ENCODE assay signal across 22 cellular contexts in the genomic region with DNA sequence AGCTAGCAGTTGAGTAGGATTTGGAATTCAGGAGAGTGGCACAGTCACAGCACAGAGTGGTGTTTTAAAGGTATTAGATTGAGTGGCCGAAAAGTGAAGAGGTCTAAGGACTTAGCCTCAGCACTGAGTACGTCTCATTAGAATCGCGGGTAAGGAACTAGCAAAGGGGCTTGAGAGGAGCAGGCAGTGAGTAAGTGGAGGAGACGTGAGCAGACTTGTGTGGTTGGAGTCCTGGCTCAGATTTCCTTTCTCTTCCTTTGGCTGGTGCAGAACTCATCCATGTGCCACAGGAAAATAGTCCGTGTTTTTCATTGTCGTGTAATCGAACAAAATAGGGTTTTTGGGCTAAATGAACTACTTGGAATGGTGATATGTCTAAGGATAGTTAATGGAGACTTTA. TPM values are rescaled to one million over a fixed set of nuclear protein-coding genes. Genes with fewer than 3 reads are reported as not detected.
DNase-seq lines count a peak whose midpoint lies in the region; ATAC-seq, FAIRE-seq and TF ChIP-seq lines count a peak whose summit lies in the region.
"Had no signal": no experiment of that assay in that cellular context is flagged by ENCODE, and none has a peak within 500 bp of the region (broad histone marks: within the 10 kb centered on the region; RNA-seq: fewer than 3 reads in every experiment).

No MANE protein-coding gene starts in this region.

- in situ Hi-C loops in GM12878 (cut with MboI) (no loop called here), mammary epithelial cell (cut with MboI; ENCODE audit: low sequenced_read_pairs in 2 of 2) (no loop called here)

- CTCF ChIA-PET in CD8-positive, alpha-beta memory T cell (lab: Charles Lee), result interaction anchor here (1.1 to 5.4 kb wide), 2 partner anchors 9 to 10 kb away, joined by 3 to 39 read pairs; no protein-coding TSS in a partner anchor
- CTCF ChIA-PET in GM12878 (lab: Yijun Ruan, JAX), result interaction anchor here (0.7 to 5.1 kb wide), 2 partner anchors 10 to 173 kb away, joined by 5 to 47 read pairs; no protein-coding TSS in a partner anchor
- CTCF ChIA-PET in mammary epithelial cell (lab: Charles Lee; ENCODE audit: low non-redundant PET), result no interaction called here
- CTCF ChIA-PET in RWPE1 (lab: Yijun Ruan, JAX), result interaction anchor here (0.6 kb wide), 1 partner anchor 434 kb away, joined by 3 read pairs; no protein-coding TSS in a partner anchor

- TF ChIP-seq POLR2A in GM12878 (IDR thresholded peaks at IDR 0.05; ENCODE audit: low read depth, low read length), result no peak

- TF ChIP-seq CTCF in GM12878 (IDR thresholded peaks at IDR 0.05 in 2 of 3, conservative IDR thresholded peaks at IDR 0.05 in 1 of 3; ENCODE audit: control insufficient read depth in 2 of 3, extremely low read depth in 1 of 3, insufficient read depth in 1 of 3, low read depth in 3 of 3, low read length in 3 of 3) (no peak), neural crest cell (conservative IDR thresholded peaks at IDR 0.05) (no peak), mammary epithelial cell (conservative IDR thresholded peaks at IDR 0.05 in 1 of 2, IDR thresholded peaks at IDR 0.05 in 1 of 2; ENCODE audit: extremely low read depth in 1 of 2, insufficient read depth in 1 of 2, low read depth in 1 of 2, low read length in 2 of 2) (no peak), RWPE1 (conservative IDR thresholded peaks at IDR 0.05; ENCODE audit: low read depth) (no peak)

- dilution Hi-C loops in mammary epithelial cell (cut with HindIII; ENCODE audit: low sequenced_read_pairs), result loop anchor here (5.0 kb wide), 3 partner anchors 95 to 305 kb away; no protein-coding TSS in a partner anchor

- no peaks in the 10 kb centered on the region for H3K27me3 ChIP-seq in CD8-positive, alpha-beta memory T cell (ENCODE audit: insufficient read depth, low read length, poor library complexity, severe bottlenecking)
- H3K27me3 ChIP-seq in GM12878 (replicated peaks in 1 of 2; ENCODE audit: control insufficient read depth in 2 of 2, insufficient read depth in 2 of 2, low read length in 1 of 2), result no peaks in the 10 kb centered on the region
- no peaks in the 10 kb centered on the region for H3K27me3 ChIP-seq in mammary epithelial cell (ENCODE audit: insufficient read depth, low read length)
- H3K27me3 ChIP-seq: BLaER1 had no signal

- BruUV-seq in GM12878 (replicated peaks; lab: Mats Ljungman, UMichigan) (no TSS peak), mammary epithelial cell (replicated peaks; lab: Mats Ljungman, UMichigan) (no TSS peak)

- no peak for ATAC-seq in GM12878

- H3K27me3 Mint-ChIP-seq in activated CD4-positive, alpha-beta T cell treated with anti-CD3 and anti-CD28 coated beads, Interleukin-2, amount 10 ng/mL, durations not matched to agents 24 days and 14 days, result no peaks in the 10 kb centered on the region
- no peaks in the 10 kb centered on the region for H3K27me3 Mint-ChIP-seq in CD8-positive, alpha-beta memory T cell
- H3K27me3 Mint-ChIP-seq in neural crest cell (ENCODE audit: low read depth), result no peaks in the 10 kb centered on the region

- 98% methylated on average over 8 of the region's 8 CpGs for WGBS in GM12878 (ENCODE audit: insufficient coverage, insufficient replicate concordance, low lambda C conversion rate, missing lambda C conversion rate)
- 82% methylated on average over 8 of the region's 8 CpGs for WGBS in mammary epithelial cell (ENCODE audit: low coverage, missing lambda C conversion rate)

- POLR2A ChIA-PET in CD8-positive, alpha-beta memory T cell (lab: Charles Lee), result no interaction called here
- POLR2A ChIA-PET in GM12878 (lab: Charles Lee) (no interaction called here), RWPE1 (lab: Yijun Ruan, JAX; ENCODE audit: low non-redundant PET) (no interaction called here)

- H2AFZ ChIP-seq in GM12878 (ENCODE audit: control insufficient read depth, low read depth, low read length), result no peak overlapping the region
- H2AFZ ChIP-seq in mammary epithelial cell (ENCODE audit: low read depth, low read length), result no peak overlapping the region
- H2AFZ ChIP-seq: GM23248 had no signal

- H3K4me2 ChIP-seq in GM12878 (ENCODE audit: control insufficient read depth, insufficient read depth) (peak overlapping the region; percentile 39; the same call in 1 of the 2 replicates), mammary epithelial cell (ENCODE audit: insufficient read depth, low read depth, low read length) (no peak overlapping the region)

- no peaks in the 10 kb centered on the region for H3K9me3 Mint-ChIP-seq in activated CD4-positive, alpha-beta T cell treated with anti-CD3 and anti-CD28 coated beads, Interleukin-2, amount 10 ng/mL, durations not matched to agents 24 days and 14 days
- no peaks in the 10 kb centered on the region for H3K9me3 Mint-ChIP-seq in CD8-positive, alpha-beta memory T cell
- no peaks in the 10 kb centered on the region for H3K9me3 Mint-ChIP-seq in neural crest cell

- SMC1A ChIA-PET in GM12878 (lab: Charles Lee; ENCODE audit: uncharacterized antibody, unreplicated experiment), result interaction anchor here (1.4 kb wide), 1 partner anchor 12 kb away, joined by 3 read pairs; no protein-coding TSS in a partner anchor

- intact Hi-C loops in activated CD4-positive, alpha-beta T cell treated with anti-CD3 and anti-CD28 coated beads, Interleukin-2, amount 10 ng/mL, durations not matched to agents 24 days and 14 days (cut with micrococcal nuclease), result loop anchor here (10.0 kb wide), 1 partner anchor 428 kb away; the partner anchor contains the start of gene NUP214
- intact Hi-C loops in GM12878 (cut with micrococcal nuclease; ENCODE audit: unreplicated experiment) (no loop called here), posterior cingulate gyrus (cut with DNase I) (no loop called here), mammary epithelial cell (cut with micrococcal nuclease) (no loop called here)

- H3K27ac Mint-ChIP-seq in activated CD4-positive, alpha-beta T cell treated with anti-CD3 and anti-CD28 coated beads, Interleukin-2, amount 10 ng/mL, durations not matched to agents 24 days and 14 days, result no peak overlapping the region
- H3K27ac Mint-ChIP-seq in CD8-positive, alpha-beta memory T cell, result peak overlapping the region in 5 of 8 donors; percentile 6 to 62 (median 11)
- no peak overlapping the region for H3K27ac Mint-ChIP-seq in neural crest cell (ENCODE audit: unreplicated experiment)

- H3K4me1 Mint-ChIP-seq in activated CD4-positive, alpha-beta T cell treated with anti-CD3 and anti-CD28 coated beads, Interleukin-2, amount 10 ng/mL, durations not matched to agents 24 days and 14 days, result peaks cover 34% of the 10 kb centered on the region
- peaks cover 35 to 54% (median 47%) of the 10 kb centered on the region in 3 donors for H3K4me1 Mint-ChIP-seq in CD8-positive, alpha-beta memory T cell
- H3K4me1 Mint-ChIP-seq in neural crest cell, result peaks cover 57% of the 10 kb centered on the region

- TF ChIP-seq RAD21 in GM12878 (IDR thresholded peaks at IDR 0.05; ENCODE audit: insufficient read depth, low read depth, low read length), result no peak

- no peak for DNase-seq in activated CD4-positive, alpha-beta T cell treated with anti-CD3 and anti-CD28 coated beads, Interleukin-2, amount 10 ng/mL, durations not matched to agents 24 days and 14 days
- DNase-seq in activated CD4-positive, alpha-beta T cell treated with anti-CD3 and anti-CD28 coated beads, Interleukin-2, amount 50 U/mL, for 1 hour, result no peak
- no peak for DNase-seq in CD8-positive, alpha-beta memory T cell
- no peak for DNase-seq in GM12878 (ENCODE audit: low read depth, low spot score)
- DNase-seq in neural crest cell (ENCODE audit: low read depth, low spot score), result no peak
- DNase-seq in posterior cingulate gyrus, result no peak
- no peak for DNase-seq in mammary epithelial cell
- DNase-seq in RWPE1 (ENCODE audit: low spot score), result no peak
- DNase-seq: GDM1; GM23248; NCI-H1105 treated with DMSO at 0.1 percent for 48 hours; NCI-H1694 treated with DMSO at 0.1 percent for 48 hours; NCI-H2107; NCI-H345; NCI-H69; NK-92 treated with Interleukin-12 subunit alpha and Interleukin-12 subunit beta, amount 100 ng/mL, for 24 hours had no signal

- peaks cover 41% of the 10 kb centered on the region for H3K36me3 ChIP-seq in CD8-positive, alpha-beta memory T cell (ENCODE audit: insufficient read depth, low read length)
- peaks cover 8 to 36% of the 10 kb centered on the region in 2 experiments for H3K36me3 ChIP-seq in GM12878 (ENCODE audit: control insufficient read depth in 2 of 2, insufficient read depth in 2 of 2, low read length in 1 of 2)
- peaks cover 33% of the 10 kb centered on the region for H3K36me3 ChIP-seq in mammary epithelial cell (ENCODE audit: insufficient read depth, low read length)

- peaks cover 40% of the 10 kb centered on the region for H3K79me2 ChIP-seq in GM12878 (ENCODE audit: control insufficient read depth, insufficient read depth, low read length)
- H3K79me2 ChIP-seq in mammary epithelial cell (ENCODE audit: insufficient read depth, low read length), result peaks cover 69% of the 10 kb centered on the region

- H3K4me1 ChIP-seq in CD8-positive, alpha-beta memory T cell (ENCODE audit: insufficient read depth, low read length), result peaks cover 21% of the 10 kb centered on the region
- peaks cover 19% of the 10 kb centered on the region for H3K4me1 ChIP-seq in GM12878 (ENCODE audit: control insufficient read depth, insufficient read depth, low read length)
- H3K4me1 ChIP-seq in mammary epithelial cell (ENCODE audit: insufficient read depth, low read length), result peaks cover 16% of the 10 kb centered on the region

- no peak overlapping the region for H3K4me3 ChIP-seq in CD8-positive, alpha-beta memory T cell (ENCODE audit: low read length)
- H3K4me3 ChIP-seq in GM12878 (no peak overlapping the region), mammary epithelial cell (replicated peaks in 1 of 3; ENCODE audit: insufficient read depth in 1 of 3, low read depth in 2 of 3, low read length in 3 of 3) (no peak overlapping the region)
- H3K4me3 ChIP-seq: BLaER1, GM23248 had no signal

- H3K9ac ChIP-seq in GM12878 (ENCODE audit: control insufficient read depth, insufficient read depth, low read length) (no peak overlapping the region), mammary epithelial cell (ENCODE audit: insufficient read depth, low read length) (no peak overlapping the region)
- H3K9ac ChIP-seq: BLaER1, GM23248 had no signal

- RAD21 ChIA-PET in GM12878 (lab: Charles Lee; ENCODE audit: unreplicated experiment), result no interaction called here

- TF ChIP-seq EP300 in GM12878 (IDR thresholded peaks at IDR 0.05; ENCODE audit: borderline replicate concordance in 1 of 2, control insufficient read depth in 1 of 2, low read depth in 2 of 2, low read length in 2 of 2), result no peak

- H3K9me3 ChIP-seq in CD8-positive, alpha-beta memory T cell (ENCODE audit: low read length), result no peaks in the 10 kb centered on the region
- H3K9me3 ChIP-seq in GM12878 (replicated peaks; ENCODE audit: control insufficient read depth, insufficient read depth, low read length), result no peaks in the 10 kb centered on the region
- H3K9me3 ChIP-seq in mammary epithelial cell (replicated peaks; ENCODE audit: insufficient read depth, low read length), result no peaks in the 10 kb centered on the region

- peaks cover 3% of the 10 kb centered on the region; the same call in 1 of the 2 replicates for H4K20me1 ChIP-seq in GM12878 (ENCODE audit: control insufficient read depth, insufficient read depth)
- H4K20me1 ChIP-seq in mammary epithelial cell (ENCODE audit: insufficient read depth, low read length), result peaks cover 1% of the 10 kb centered on the region

- peaks cover 58% of the 10 kb centered on the region for H3K36me3 Mint-ChIP-seq in activated CD4-positive, alpha-beta T cell treated with anti-CD3 and anti-CD28 coated beads, Interleukin-2, amount 10 ng/mL, durations not matched to agents 24 days and 14 days (ENCODE audit: low read depth)
- H3K36me3 Mint-ChIP-seq in CD8-positive, alpha-beta memory T cell, result peaks cover 5 to 68% (median 19%) of the 10 kb centered on the region in 3 donors
- H3K36me3 Mint-ChIP-seq in neural crest cell (ENCODE audit: low read depth), result peaks cover 24% of the 10 kb centered on the region

- no peak for FAIRE-seq in GM12878 (lab: Jason Lieb, UNC)
- FAIRE-seq: GM12891, GM18507 had no signal

- H3K4me3 Mint-ChIP-seq in activated CD4-positive, alpha-beta T cell treated with anti-CD3 and anti-CD28 coated beads, Interleukin-2, amount 10 ng/mL, durations not matched to agents 24 days and 14 days, result peak overlapping the region; percentile 3
- peak overlapping the region in 2 of 7 donors; percentile 4 to 77 for H3K4me3 Mint-ChIP-seq in CD8-positive, alpha-beta memory T cell
- peak overlapping the region; percentile 50 for H3K4me3 Mint-ChIP-seq in neural crest cell

- no peak overlapping the region for H3K27ac ChIP-seq in CD8-positive, alpha-beta memory T cell (ENCODE audit: low read depth, low read length)
- no peak overlapping the region for H3K27ac ChIP-seq in GM12878 (ENCODE audit: control insufficient read depth, insufficient read depth)
- no peak overlapping the region for H3K27ac ChIP-seq in mammary epithelial cell (ENCODE audit: insufficient read depth, low read depth, low read length)
- H3K27ac ChIP-seq in RWPE1, result no peak overlapping the region
- H3K27ac ChIP-seq: BLaER1, GM23248 had no signal

RNA-seq across cellular contexts. Expression of gene EXOSC2, which starts 3.4 kb away (rescaled TPM):
- total RNA-seq in activated CD4-positive, alpha-beta T cell treated with anti-CD3 and anti-CD28 coated beads, Interleukin-2, amount 10 ng/mL, durations not matched to agents 24 days and 14 days, result 109 and 110 TPM in 2 replicates
- total RNA-seq in CD8-positive, alpha-beta memory T cell, result 10 to 100 TPM; 83.5 to 88.4 TPM
- 24.2 TPM for polyA plus RNA-seq in CD8-positive, alpha-beta memory T cell
- total RNA-seq in GM12878 (2013; cell fraction: nucleolus; rRNA removed), result 67.3 and 73.2 TPM in 2 replicates
- total RNA-seq in GM12878 (2014; rRNA removed), result 39.3 and 42.9 TPM in 2 replicates
- 51.7 and 55.0 TPM in 2 replicates for total RNA-seq in GM12878 (2014; rRNA removed; fragmentation: Illumina TruSeq; extraction: Trizol)
- total RNA-seq in GM12878 (2021), result 45.6 and 53.2 TPM in 2 replicates
- 26.7 TPM for polyA plus RNA-seq in GM12878 (2011; ENCODE audit: low read depth)
- 47.3 and 54.1 TPM in 2 replicates for polyA plus RNA-seq in GM12878 (2011; rRNA removed)
- 40.4 and 42.3 TPM in 2 replicates for polyA plus RNA-seq in GM12878 (2011; cell fraction: cytosol; rRNA removed)
- polyA plus RNA-seq in GM12878 (2011; cell fraction: nucleus; rRNA removed), result 37.6 and 43.1 TPM in 2 replicates
- 23.0 and 23.9 TPM in 2 replicates for polyA plus RNA-seq in GM12878 (2012)
- 52.0 and 64.1 TPM in 2 replicates for polyA plus RNA-seq in GM12878 (2014; fragmentation: Illumina TruSeq; extraction: Trizol)
- polyA plus RNA-seq in GM12878 (2014; fragmentation: Nextera tagmentation; extraction: Ambion mirVana), result 10 to 100 TPM; 26.3 to 48.8 TPM
- polyA plus RNA-seq in GM12878 (2014; rRNA removed), result 41.6 and 42.6 TPM in 2 replicates
- polyA plus RNA-seq in GM12878 (2016; fragmentation: Nextera tagmentation; extraction: Ambion mirVana), result 10 to 100 TPM; 46.6 to 51.7 TPM
- polyA minus RNA-seq in GM12878 (2011; rRNA and poly(A)+ RNA removed), result 56.5 and 59.0 TPM in 2 replicates
- polyA minus RNA-seq in GM12878 (2011; cell fraction: cytosol; rRNA and poly(A)+ RNA removed), result 11.1 and 20.9 TPM in 2 replicates
- polyA minus RNA-seq in GM12878 (2011; cell fraction: nucleus; rRNA and poly(A)+ RNA removed), result 17.5 and 31.8 TPM in 2 replicates
- total RNA-seq in neural crest cell, result 98.8 and 103 TPM in 2 replicates
- total RNA-seq in mammary epithelial cell, result 10 to 100 TPM; 17.0 to 37.6 TPM
- 41.6 TPM for polyA plus RNA-seq in mammary epithelial cell
- polyA minus RNA-seq in mammary epithelial cell, result 56.0 TPM

RNA-seq across cellular contexts. Expression of gene PRDM12, which starts 32.6 kb away (rescaled TPM):
- total RNA-seq in activated CD4-positive, alpha-beta T cell treated with anti-CD3 and anti-CD28 coated beads, Interleukin-2, amount 10 ng/mL, durations not matched to agents 24 days and 14 days, result 0.21 and 0.28 TPM in 2 replicates
- under 1 TPM in 1 of 2 experiments, not detected in 1; 0.11 TPM for total RNA-seq in CD8-positive, alpha-beta memory T cell
- not detected for polyA plus RNA-seq in CD8-positive, alpha-beta memory T cell
- total RNA-seq in GM12878 (2013; cell fraction: nucleolus; rRNA removed), result not detected in 2 replicates
- total RNA-seq in GM12878 (2014; rRNA removed), result not detected in 2 replicates
- not detected in 2 replicates for total RNA-seq in GM12878 (2014; rRNA removed; fragmentation: Illumina TruSeq; extraction: Trizol)
- total RNA-seq in GM12878 (2021), result not detected in 2 replicates
- not detected for polyA plus RNA-seq in GM12878 (2011; ENCODE audit: low read depth)
- not detected in 2 replicates for polyA plus RNA-seq in GM12878 (2011; rRNA removed)
- polyA plus RNA-seq in GM12878 (2011; cell fraction: cytosol; rRNA removed), result not detected in 2 replicates
- polyA plus RNA-seq in GM12878 (2011; cell fraction: nucleus; rRNA removed), result 0.04 TPM in 1 of 2 replicates, not detected in the other
- not detected in 2 replicates for polyA plus RNA-seq in GM12878 (2012)
- polyA plus RNA-seq in GM12878 (2014; fragmentation: Illumina TruSeq; extraction: Trizol), result not detected in 2 replicates
- not detected for polyA plus RNA-seq in GM12878 (2014; fragmentation: Nextera tagmentation; extraction: Ambion mirVana)
- not detected in 2 replicates for polyA plus RNA-seq in GM12878 (2014; rRNA removed)
- polyA plus RNA-seq in GM12878 (2016; fragmentation: Nextera tagmentation; extraction: Ambion mirVana), result not detected
- polyA minus RNA-seq in GM12878 (2011; rRNA and poly(A)+ RNA removed), result not detected in 2 replicates
- not detected in 2 replicates for polyA minus RNA-seq in GM12878 (2011; cell fraction: cytosol; rRNA and poly(A)+ RNA removed)
- polyA minus RNA-seq in GM12878 (2011; cell fraction: nucleus; rRNA and poly(A)+ RNA removed), result not detected in 2 replicates
- total RNA-seq in neural crest cell, result 2.2 and 2.5 TPM in 2 replicates
- total RNA-seq in mammary epithelial cell, result not detected
- not detected for polyA plus RNA-seq in mammary epithelial cell
- not detected for polyA minus RNA-seq in mammary epithelial cell
- total RNA-seq: A172, GM23248, LHCN-M2, RPMI7951 had no signal
- polyA plus RNA-seq: GM23248 had no signal

Comparison
In these comparisons a context has a peak if more than half of its experiments do, and no peak if none do; other contexts are left out.
1. H3K27ac Mint-ChIP-seq: peak in CD8-positive, alpha-beta memory T cell (5 of 8); none in activated CD4-positive, alpha-beta T cell treated with anti-CD3 and anti-CD28 coated beads, Interleukin-2, amount 10 ng/mL, durations not matched to agents 24 days and 14 days (single experiment) and neural crest cell (single experiment).